ENCODE assay signal across 35 cellular contexts in genomic region chr10:47186941-47187340, GRCh38.
"Had no signal": no experiment of that assay in that cellular context is flagged by ENCODE, and none has a peak within 500 bp of the region (broad histone marks: within the 10 kb centered on the region; RNA-seq: fewer than 3 reads in every experiment).

No MANE protein-coding gene starts in this region.

- H3K27me3 Mint-ChIP-seq: activated CD4-positive, alpha-beta memory T cell treated with anti-CD3 and anti-CD28 coated beads for 36 hours; activated CD4-positive, alpha-beta T cell treated with anti-CD3 and anti-CD28 coated beads, Interleukin-2, amount 10 ng/mL, durations not matched to agents 24 days and 14 days; activated CD8-positive, alpha-beta T cell treated with anti-CD3 and anti-CD28 coated beads for 36 hours; activated naive CD8-positive, alpha-beta T cell treated with anti-CD3 and anti-CD28 coated beads for 36 hours; activated T-helper 17 cell treated with anti-CD3 and anti-CD28 coated beads, Interleukin-2, amount 50 U/mL, for 72 hours had no signal

- H3K4me1 ChIP-seq: adrenal gland, breast epithelium had no signal

- H3K36me3 Mint-ChIP-seq: activated CD4-positive, alpha-beta memory T cell treated with anti-CD3 and anti-CD28 coated beads for 36 hours; activated naive CD4-positive, alpha-beta T cell treated with anti-CD3 and anti-CD28 coated beads, Interleukin-2, amount 50 U/mL, for 72 hours; activated naive CD8-positive, alpha-beta T cell treated with anti-CD3 and anti-CD28 coated beads for 36 hours had no signal

- H3K4me3 Mint-ChIP-seq: activated B cell treated with CpG ODN at 0.5 μM for 24 hours; activated CD4-positive, alpha-beta memory T cell treated with anti-CD3 and anti-CD28 coated beads for 36 hours; activated CD4-positive, alpha-beta T cell treated with anti-CD3 and anti-CD28 coated beads, Interleukin-2, amount 10 ng/mL, durations not matched to agents 24 days and 14 days; activated CD8-positive, alpha-beta T cell treated with anti-CD3 and anti-CD28 coated beads for 36 hours; activated naive CD4-positive, alpha-beta T cell treated with anti-CD3 and anti-CD28 coated beads for 36 hours; activated naive CD8-positive, alpha-beta T cell treated with anti-CD3 and anti-CD28 coated beads for 36 hours; activated T-cell treated with anti-CD3 and anti-CD28 coated beads, Interleukin-2, amount 50 U/mL, for 4 hours; activated T-cell treated with anti-CD3 and anti-CD28 coated beads, Interleukin-2, amount 50 U/mL, for 72 hours; activated T-helper 1 cell treated with anti-CD3 and anti-CD28 coated beads, Interleukin-12 subunit alpha, Interleukin-12 subunit beta, Interleukin-2, Interleukin-4 antibody, amounts not matched to agents 30 ng/mL and 10 ng/mL and 1 ng/mL, durations not matched to agents 14 hours and 24 hours and 36 hours; activated T-helper 17 cell treated with anti-CD3 and anti-CD28 coated beads, Interleukin-2, amount 50 U/mL, for 72 hours; T-helper 1 cell treated with Interleukin-12 subunit alpha and Interleukin-12 subunit beta and Interleukin-4 antibody, amounts not matched to agents 30 μg/mL and 1 μg/mL, for 36 hours; T-helper 2 cell treated with Interferon-gamma antibody and Interleukin-4, amounts not matched to agents 5 μg/mL and 100 μg/mL, for 36 hours had no signal

- H3K9me3 ChIP-seq: adrenal gland, body of pancreas, breast epithelium had no signal

- H3K36me3 ChIP-seq: adrenal gland, brain microvascular endothelial cell, breast epithelium had no signal

- H3K27me3 ChIP-seq: adrenal gland, body of pancreas, brain microvascular endothelial cell, breast epithelium had no signal

- H3K4me3 ChIP-seq: adrenal gland, body of pancreas, breast epithelium had no signal

- H3K27ac Mint-ChIP-seq: activated B cell treated with CpG ODN at 0.5 μM for 24 hours; activated CD4-positive, alpha-beta memory T cell treated with anti-CD3 and anti-CD28 coated beads for 36 hours; activated CD4-positive, alpha-beta T cell treated with anti-CD3 and anti-CD28 coated beads, Interleukin-2, amount 10 ng/mL, durations not matched to agents 24 days and 14 days; activated CD8-positive, alpha-beta T cell treated with anti-CD3 and anti-CD28 coated beads for 36 hours; activated naive CD4-positive, alpha-beta T cell treated with anti-CD3 and anti-CD28 coated beads for 36 hours; activated naive CD8-positive, alpha-beta T cell treated with anti-CD3 and anti-CD28 coated beads for 36 hours; activated T-cell treated with anti-CD3 and anti-CD28 coated beads, Interleukin-2, amount 50 U/mL, for 72 hours; activated T-helper 1 cell treated with anti-CD3 and anti-CD28 coated beads, Interleukin-12 subunit alpha, Interleukin-12 subunit beta, Interleukin-2, Interleukin-4 antibody, amounts not matched to agents 30 ng/mL and 10 ng/mL and 1 ng/mL, durations not matched to agents 14 hours and 24 hours and 36 hours; activated T-helper 17 cell treated with anti-CD3 and anti-CD28 coated beads, Interleukin-2, amount 50 U/mL, for 72 hours; T-helper 1 cell treated with Interleukin-12 subunit alpha and Interleukin-12 subunit beta and Interleukin-4 antibody, amounts not matched to agents 30 μg/mL and 1 μg/mL, for 36 hours; T-helper 2 cell treated with Interferon-gamma antibody and Interleukin-4, amounts not matched to agents 5 μg/mL and 100 μg/mL, for 36 hours had no signal

- H3K9me3 Mint-ChIP-seq: activated B cell treated with CpG ODN at 0.5 μM for 24 hours; activated CD4-positive, alpha-beta memory T cell treated with anti-CD3 and anti-CD28 coated beads for 36 hours; activated CD4-positive, alpha-beta T cell treated with anti-CD3 and anti-CD28 coated beads, Interleukin-2, amount 10 ng/mL, durations not matched to agents 24 days and 14 days; activated CD8-positive, alpha-beta T cell treated with anti-CD3 and anti-CD28 coated beads for 36 hours; activated naive CD4-positive, alpha-beta T cell treated with anti-CD3 and anti-CD28 coated beads for 36 hours; activated naive CD4-positive, alpha-beta T cell treated with anti-CD3 and anti-CD28 coated beads, Interleukin-2, amount 50 U/mL, for 72 hours; activated naive CD8-positive, alpha-beta T cell treated with anti-CD3 and anti-CD28 coated beads for 36 hours; activated T-cell treated with anti-CD3 and anti-CD28 coated beads, Interleukin-2, amount 50 U/mL, for 4 hours; activated T-helper 1 cell treated with anti-CD3 and anti-CD28 coated beads, Interleukin-12 subunit alpha, Interleukin-12 subunit beta, Interleukin-2, Interleukin-4 antibody, amounts not matched to agents 30 ng/mL and 10 ng/mL and 1 ng/mL, durations not matched to agents 14 hours and 24 hours and 36 hours; activated T-helper 17 cell treated with anti-CD3 and anti-CD28 coated beads, Interleukin-2, amount 50 U/mL, for 72 hours; T-helper 1 cell treated with Interleukin-12 subunit alpha and Interleukin-12 subunit beta and Interleukin-4 antibody, amounts not matched to agents 30 μg/mL and 1 μg/mL, for 36 hours; T-helper 2 cell treated with Interferon-gamma antibody and Interleukin-4, amounts not matched to agents 5 μg/mL and 100 μg/mL, for 36 hours had no signal

- DNase-seq: activated B cell treated with CpG ODN at 0.5 μM for 24 hours; activated CD4-positive, alpha-beta memory T cell treated with anti-CD3 and anti-CD28 coated beads for 36 hours; activated CD4-positive, alpha-beta T cell treated with anti-CD3 and anti-CD28 coated beads for 4 hours; activated CD4-positive, alpha-beta T cell treated with anti-CD3 and anti-CD28 coated beads, Interleukin-2, amount 10 ng/mL, durations not matched to agents 24 days and 14 days; activated CD4-positive, alpha-beta T cell treated with anti-CD3 and anti-CD28 coated beads, Interleukin-2, amount 50 U/mL, for 1 hour; activated CD4-positive, alpha-beta T cell treated with anti-CD3 and anti-CD28 coated beads, Interleukin-2, amount 50 U/mL, for 4 hours; activated CD4-positive, CD25-positive, alpha-beta regulatory T cell treated with anti-CD3 and anti-CD28 coated beads, Interleukin-2, amount 50 U/mL, for 72 hours; activated CD8-positive, alpha-beta memory T cell treated with anti-CD3 and anti-CD28 coated beads, Interleukin-2, amount 50 U/mL, for 4 hours; activated CD8-positive, alpha-beta T cell treated with anti-CD3 and anti-CD28 coated beads for 36 hours; activated effector memory CD4-positive, alpha-beta T cell treated with anti-CD3 and anti-CD28 coated beads, Interleukin-2, amount 50 U/mL, for 16 hours; activated gamma-delta T cell treated with Interleukin-2 at 50 U/mL for 16 hours; activated naive CD4-positive, alpha-beta T cell; activated naive CD4-positive, alpha-beta T cell treated with anti-CD3 and anti-CD28 coated beads for 36 hours; activated naive CD4-positive, alpha-beta T cell treated with anti-CD3 and anti-CD28 coated beads, Interleukin-2, amount 50 U/mL, for 16 hours; activated naive CD8-positive, alpha-beta T cell treated with anti-CD3 and anti-CD28 coated beads for 36 hours; activated T-cell treated with anti-CD3 and anti-CD28 coated beads for 4 hours; activated T-cell treated with anti-CD3 and anti-CD28 coated beads, Interleukin-2, amount 50 U/mL, for 1 hour; activated T-cell treated with anti-CD3 and anti-CD28 coated beads, Interleukin-2, amount 50 U/mL, for 4 hours; activated T-cell treated with anti-CD3 and anti-CD28 coated beads, Interleukin-2, amount 50 U/mL, for 72 hours; adrenal gland; amniotic stem cell; aorta; body of pancreas; brain microvascular endothelial cell; central memory CD4-positive, alpha-beta T cell; T-helper 1 cell; T-helper 2 cell; T-helper 9 cell had no signal

- H3K4me1 Mint-ChIP-seq: activated B cell treated with CpG ODN at 0.5 μM for 24 hours; activated CD4-positive, alpha-beta T cell treated with anti-CD3 and anti-CD28 coated beads, Interleukin-2, amount 10 ng/mL, durations not matched to agents 24 days and 14 days; activated T-helper 17 cell treated with anti-CD3 and anti-CD28 coated beads, Interleukin-2, amount 50 U/mL, for 72 hours had no signal

- H3K27ac ChIP-seq: adrenal gland, body of pancreas, brain microvascular endothelial cell, breast epithelium, VCaP had no signal

- ATAC-seq: activated CD8-positive, alpha-beta T cell treated with anti-CD3 and anti-CD28 coated beads for 36 hours; activated naive CD4-positive, alpha-beta T cell treated with anti-CD3 and anti-CD28 coated beads, Interleukin-2, amount 50 U/mL, for 72 hours; activated T-cell treated with anti-CD3 and anti-CD28 coated beads, Interleukin-2, amount 50 U/mL, for 4 hours; activated T-cell treated with anti-CD3 and anti-CD28 coated beads, Interleukin-2, amount 50 U/mL, for 72 hours; activated T-helper 17 cell treated with anti-CD3 and anti-CD28 coated beads, Interleukin-2, amount 50 U/mL, for 72 hours; body of pancreas had no signal
